In genomic region chr14:72879431-72879830, GRCh38 we compare ENCODE assay signal across 26 cellular contexts. TPM values are rescaled to one million over a fixed set of nuclear protein-coding genes. Genes with fewer than 3 reads are reported as not detected.
"Had no signal": no experiment of that assay in that cellular context is flagged by ENCODE, and none has a peak within 500 bp of the region (broad histone marks: within the 10 kb centered on the region; RNA-seq: fewer than 3 reads in every experiment).

No MANE protein-coding gene starts in this region.

- H3K4me3 Mint-ChIP-seq: naive thymus-derived CD4-positive, alpha-beta T cell; stimulated activated memory B cell treated with anti-CD40 and anti-IgM and Interleukin-4, amounts not matched to agents 10 μg/mL and 1 μg/mL and 100 μg/mL, for 72 hours had no signal

- H3K4me3 ChIP-seq: heart left ventricle, left lung, lung, mucosa of descending colon, ovary, prostate gland, sigmoid colon, spleen, stomach, testis, thyroid gland, transverse colon, upper lobe of left lung, vagina had no signal

- H3K9me3 ChIP-seq: heart left ventricle, left lung, mucosa of descending colon, ovary, prostate gland, sigmoid colon, spleen, stomach, testis, thyroid gland, transverse colon, upper lobe of left lung, vagina had no signal

- H3K36me3 ChIP-seq: left lung, ovary, prostate gland, sigmoid colon, spleen, stomach, thyroid gland, transverse colon, upper lobe of left lung, vagina had no signal

- H3K27me3 ChIP-seq: heart left ventricle, left lung, ovary, sigmoid colon, spleen, testis, thyroid gland, transverse colon, upper lobe of left lung, vagina had no signal

- ATAC-seq: heart left ventricle; left colon; left lung; mucosa of descending colon; naive thymus-derived CD4-positive, alpha-beta T cell; right cardiac atrium; stimulated activated memory B cell treated with anti-CD40 and anti-IgM and Interleukin-4, amounts not matched to agents 10 μg/mL and 1 μg/mL and 100 μg/mL, for 72 hours; stimulated activated naive CD8-positive, alpha-beta T cell treated with anti-CD3 and anti-CD28 coated beads, Interleukin-15, Interleukin-2, amounts not matched to agents 100 U/mL and 50 U/mL, for 24 hours had no signal

- H3K4me1 ChIP-seq: left lung, prostate gland, sigmoid colon, stomach, thyroid gland, transverse colon, upper lobe of left lung, vagina had no signal

- H3K9me3 Mint-ChIP-seq: immature natural killer cell had no signal

- DNase-seq: heart left ventricle; hypothalamus; immature natural killer cell; kidney; left colon; left lung; midbrain; mucosa of descending colon; naive thymus-derived CD4-positive, alpha-beta T cell; ovary; retina; right cardiac atrium; sigmoid colon; small intestine; spleen; stimulated activated CD4-positive, alpha-beta T cell treated with anti-CD3 and anti-CD28 coated beads, Interleukin-4, amount 100 ng/mL, for 24 hours; stimulated activated naive CD8-positive, alpha-beta T cell treated with anti-CD3 and anti-CD28 coated beads, Interleukin-15, Interleukin-2, amounts not matched to agents 100 U/mL and 50 U/mL, for 24 hours; stomach; testis; thyroid gland; transverse colon; upper lobe of left lung had no signal

- H3K27ac ChIP-seq: left lung, ovary, prostate gland, sigmoid colon, spleen, stomach, testis, thyroid gland, transverse colon, upper lobe of left lung, vagina had no signal

- H3K27ac Mint-ChIP-seq: immature natural killer cell; naive thymus-derived CD4-positive, alpha-beta T cell; stimulated activated memory B cell treated with anti-CD40 and anti-IgM and Interleukin-4, amounts not matched to agents 10 μg/mL and 1 μg/mL and 100 μg/mL, for 72 hours had no signal

RNA-seq across cellular contexts. Expression of gene DPF3, which starts 14.5 kb away (rescaled TPM):
- total RNA-seq: vagina had no signal
